12 cellular contexts compared by ENCODE assay signal in genomic region chr4:3364634-3365314, GRCh38.
"Had no signal": no experiment of that assay in that cellular context is flagged by ENCODE, and none has a peak within 500 bp of the region (broad histone marks: within the 10 kb centered on the region; RNA-seq: fewer than 3 reads in every experiment).

No MANE protein-coding gene starts in this region.

- H3K27me3 ChIP-seq: body of pancreas, suprapubic skin, transverse colon had no signal

- H3K27ac ChIP-seq: body of pancreas, lower lobe of right lung, suprapubic skin, transverse colon had no signal

- H3K4me1 ChIP-seq: body of pancreas had no signal

- H3K36me3 ChIP-seq: lower lobe of right lung, suprapubic skin, transverse colon had no signal

- DNase-seq: activated naive CD4-positive, alpha-beta T cell treated with anti-CD3 and anti-CD28 coated beads for 36 hours; body of pancreas; effector memory CD8-positive, alpha-beta T cell; foreskin fibroblast; lower lobe of right lung; nucleus accumbens; retina; transverse colon had no signal

- H3K4me3 ChIP-seq: body of pancreas, lower lobe of right lung, suprapubic skin, transverse colon had no signal

- ATAC-seq: activated CD4-positive, CD25-positive, alpha-beta regulatory T cell treated with anti-CD3 and anti-CD28 coated beads, Interleukin-2, amount 50 U/mL, for 24 hours; activated T-helper 17 cell treated with anti-CD3 and anti-CD28 coated beads, Interleukin-2, amount 50 U/mL, for 72 hours; body of pancreas; effector memory CD8-positive, alpha-beta T cell; lower lobe of right lung; natural killer cell treated with Interleukin-12 subunit alpha and Interleukin-12 subunit beta and Interleukin-15 and Interleukin-18, amount 100 ng/mL, for 72 hours had no signal

- H3K9me3 ChIP-seq: body of pancreas, lower lobe of right lung, suprapubic skin, transverse colon had no signal
